Comparison of ENCODE assay signal across 1 cellular context in genomic region chr16:2752850-2753522, GRCh38.
TF ChIP-seq lines count a peak whose summit lies in the region.

No MANE protein-coding gene starts in this region.

TF ChIP-seq in K562, 482 proteins besides CTCF, POLR2A, EP300 and RAD21 (continues in another document):
- TF ChIP-seq CAMTA2 (CRISPR knock-in tag; conservative IDR thresholded peaks at IDR 0.05) (no peak), ZEB2 (IDR thresholded peaks at IDR 0.05) (no peak), PATZ1 (CRISPR knock-in tag; IDR thresholded peaks at IDR 0.05; ENCODE audit: borderline replicate concordance) (no peak; the same call in 1 of the 2 replicates), SIN3A (IDR thresholded peaks at IDR 0.05; ENCODE audit: borderline replicate concordance in 2 of 2, control insufficient read depth in 1 of 2, low read depth in 2 of 2, low read length in 2 of 2) (peak in 1 of 2 experiments; percentile 60; a peak in 3 of 4 replicates), ZNF253 (CRISPR knock-in tag; conservative IDR thresholded peaks at IDR 0.05) (no peak), ATF7 (IDR thresholded peaks at IDR 0.05) (no peak), NR4A1 (CRISPR knock-in tag; IDR thresholded peaks at IDR 0.05) (no peak), NR4A1 (tag; IDR thresholded peaks at IDR 0.05) (no peak), ZZZ3 (IDR thresholded peaks at IDR 0.05) (no peak), RFX5 (IDR thresholded peaks at IDR 0.05; ENCODE audit: low read depth, low read length) (no peak), HNRNPL (IDR thresholded peaks at IDR 0.05; ENCODE audit: low read depth, low read length) (no peak), GATAD2B (IDR thresholded peaks at IDR 0.05; ENCODE audit: borderline replicate concordance) (0 out of 2 replicates have a peak, but pooled peaks have one; percentile 55), ZNF695 (CRISPR knock-in tag; IDR thresholded peaks at IDR 0.05) (no peak), JUND (IDR thresholded peaks at IDR 0.05; ENCODE audit: borderline replicate concordance, low read depth, low read length) (no peak), JUND (tag; IDR thresholded peaks at IDR 0.05; ENCODE audit: borderline replicate concordance, low read depth, low read length) (no peak), ZNF224 (CRISPR knock-in tag; IDR thresholded peaks at IDR 0.05) (no peak), CHAMP1 (IDR thresholded peaks at IDR 0.05) (no peak), CHCHD3 (CRISPR knock-in tag; IDR thresholded peaks at IDR 0.05) (no peak), CBFA2T2 (conservative IDR thresholded peaks at IDR 0.05) (no peak), BCOR (IDR thresholded peaks at IDR 0.05) (peak; percentile 51; the same call in 1 of the 2 replicates), ARID3A (IDR thresholded peaks at IDR 0.05; ENCODE audit: borderline replicate concordance, low read depth, low read length) (no peak), POLR2H (tag; IDR thresholded peaks at IDR 0.05; ENCODE audit: low read depth) (no peak), NONO (IDR thresholded peaks at IDR 0.05; ENCODE audit: low read depth in 2 of 2, low read length in 1 of 2) (peak in 1 of 2 experiments; percentile 0; a peak in 2 of 4 replicates), CBX2 (IDR thresholded peaks at IDR 0.05; ENCODE audit: insufficient read depth, low read length, poor library complexity, severe bottlenecking) (no peak), XRCC5 (IDR thresholded peaks at IDR 0.05; ENCODE audit: low read depth, low read length) (no peak), HMG20A (CRISPR knock-in tag; conservative IDR thresholded peaks at IDR 0.05) (no peak), CLOCK (CRISPR knock-in tag; IDR thresholded peaks at IDR 0.05; ENCODE audit: borderline replicate concordance) (no peak), ZC3H8 (IDR thresholded peaks at IDR 0.05) (no peak), ELF4 (CRISPR knock-in tag; IDR thresholded peaks at IDR 0.05) (no peak), SMAD2 (IDR thresholded peaks at IDR 0.05; ENCODE audit: low read depth, low read length) (no peak), ELF1 (tag; IDR thresholded peaks at IDR 0.05) (no peak; the same call in 1 of the 2 replicates), KAT8 (IDR thresholded peaks at IDR 0.05; ENCODE audit: low read depth) (no peak), NFIC (IDR thresholded peaks at IDR 0.05) (no peak), ZNF785 (CRISPR knock-in tag; IDR thresholded peaks at IDR 0.05) (no peak), SMAD4 (CRISPR knock-in tag; conservative IDR thresholded peaks at IDR 0.05) (peak; percentile 65; the same call in 1 of the 2 replicates), TCF7L2 (IDR thresholded peaks at IDR 0.05; ENCODE audit: low read depth, low read length) (no peak), ZKSCAN3 (CRISPR knock-in tag; IDR thresholded peaks at IDR 0.05) (no peak), HBP1 (CRISPR knock-in tag; IDR thresholded peaks at IDR 0.05) (no peak), ZNF644 (tag; IDR thresholded peaks at IDR 0.05; ENCODE audit: low read depth) (no peak), AFF4 (CRISPR knock-in tag; IDR thresholded peaks at IDR 0.05) (peak; percentile 77; the same call in 1 of the 2 replicates)
- TF ChIP-seq, protein P1, sequence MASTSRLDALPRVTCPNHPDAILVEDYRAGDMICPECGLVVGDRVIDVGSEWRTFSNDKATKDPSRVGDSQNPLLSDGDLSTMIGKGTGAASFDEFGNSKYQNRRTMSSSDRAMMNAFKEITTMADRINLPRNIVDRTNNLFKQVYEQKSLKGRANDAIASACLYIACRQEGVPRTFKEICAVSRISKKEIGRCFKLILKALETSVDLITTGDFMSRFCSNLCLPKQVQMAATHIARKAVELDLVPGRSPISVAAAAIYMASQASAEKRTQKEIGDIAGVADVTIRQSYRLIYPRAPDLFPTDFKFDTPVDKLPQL (IDR thresholded peaks at IDR 0.05; ENCODE audit: extremely low read depth, insufficient read length) = no peak
- TF ChIP-seq, protein P2, sequence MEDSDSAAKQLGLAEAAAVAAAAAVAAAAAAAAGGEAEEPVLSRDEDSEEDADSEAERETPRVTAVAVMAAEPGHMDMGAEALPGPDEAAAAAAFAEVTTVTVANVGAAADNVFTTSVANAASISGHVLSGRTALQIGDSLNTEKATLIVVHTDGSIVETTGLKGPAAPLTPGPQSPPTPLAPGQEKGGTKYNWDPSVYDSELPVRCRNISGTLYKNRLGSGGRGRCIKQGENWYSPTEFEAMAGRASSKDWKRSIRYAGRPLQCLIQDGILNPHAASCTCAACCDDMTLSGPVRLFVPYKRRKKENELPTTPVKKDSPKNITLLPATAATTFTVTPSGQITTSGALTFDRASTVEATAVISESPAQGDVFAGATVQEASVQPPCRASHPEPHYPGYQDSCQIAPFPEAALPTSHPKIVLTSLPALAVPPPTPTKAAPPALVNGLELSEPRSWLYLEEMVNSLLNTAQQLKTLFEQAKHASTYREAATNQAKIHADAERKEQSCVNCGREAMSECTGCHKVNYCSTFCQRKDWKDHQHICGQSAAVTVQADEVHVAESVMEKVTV (CRISPR knock-in tag; IDR thresholded peaks at IDR 0.05) = no peak
- TF ChIP-seq, protein P3, sequence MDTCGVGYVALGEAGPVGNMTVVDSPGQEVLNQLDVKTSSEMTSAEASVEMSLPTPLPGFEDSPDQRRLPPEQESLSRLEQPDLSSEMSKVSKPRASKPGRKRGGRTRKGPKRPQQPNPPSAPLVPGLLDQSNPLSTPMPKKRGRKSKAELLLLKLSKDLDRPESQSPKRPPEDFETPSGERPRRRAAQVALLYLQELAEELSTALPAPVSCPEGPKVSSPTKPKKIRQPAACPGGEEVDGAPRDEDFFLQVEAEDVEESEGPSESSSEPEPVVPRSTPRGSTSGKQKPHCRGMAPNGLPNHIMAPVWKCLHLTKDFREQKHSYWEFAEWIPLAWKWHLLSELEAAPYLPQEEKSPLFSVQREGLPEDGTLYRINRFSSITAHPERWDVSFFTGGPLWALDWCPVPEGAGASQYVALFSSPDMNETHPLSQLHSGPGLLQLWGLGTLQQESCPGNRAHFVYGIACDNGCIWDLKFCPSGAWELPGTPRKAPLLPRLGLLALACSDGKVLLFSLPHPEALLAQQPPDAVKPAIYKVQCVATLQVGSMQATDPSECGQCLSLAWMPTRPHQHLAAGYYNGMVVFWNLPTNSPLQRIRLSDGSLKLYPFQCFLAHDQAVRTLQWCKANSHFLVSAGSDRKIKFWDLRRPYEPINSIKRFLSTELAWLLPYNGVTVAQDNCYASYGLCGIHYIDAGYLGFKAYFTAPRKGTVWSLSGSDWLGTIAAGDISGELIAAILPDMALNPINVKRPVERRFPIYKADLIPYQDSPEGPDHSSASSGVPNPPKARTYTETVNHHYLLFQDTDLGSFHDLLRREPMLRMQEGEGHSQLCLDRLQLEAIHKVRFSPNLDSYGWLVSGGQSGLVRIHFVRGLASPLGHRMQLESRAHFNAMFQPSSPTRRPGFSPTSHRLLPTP (IDR thresholded peaks at IDR 0.05; ENCODE audit: borderline replicate concordance, extremely low read depth, insufficient read length) = no peak
